Comparison of ENCODE assay signal across 9 cellular contexts in genomic region chr3:56894912-56895431, GRCh38.
DNase-seq lines count a peak whose midpoint lies in the region; ATAC-seq, FAIRE-seq and TF ChIP-seq lines count a peak whose summit lies in the region.
"Had no signal": no experiment of that assay in that cellular context is flagged by ENCODE, and none has a peak within 500 bp of the region (broad histone marks: within the 10 kb centered on the region; RNA-seq: fewer than 3 reads in every experiment).

No MANE protein-coding gene starts in this region.

- H3K4me2 ChIP-seq in neural progenitor cell, result no peak overlapping the region

- H3K9me3 Mint-ChIP-seq in neural progenitor cell, result no peaks in the 10 kb centered on the region

- no peak for TF ChIP-seq CTCF in neural progenitor cell (IDR thresholded peaks at IDR 0.05)

- no peak overlapping the region for H3K9ac ChIP-seq in neural progenitor cell

- no peaks in the 10 kb centered on the region for H3K9me3 ChIP-seq in neural progenitor cell (ENCODE audit: low read depth)

- no peaks in the 10 kb centered on the region for H3F3A ChIP-seq in neural progenitor cell (ENCODE audit: low read depth)

- H3K4me3 ChIP-seq in neural progenitor cell, result no peak overlapping the region

- H3K27ac Mint-ChIP-seq in neural progenitor cell, result peak overlapping the region; percentile 88

- peaks cover 3% of the 10 kb centered on the region for H3K4me1 ChIP-seq in neural progenitor cell

- H2AFZ ChIP-seq in neural progenitor cell (replicated peaks), result no peak overlapping the region

- peak; percentile 85 for FAIRE-seq in GM18507 (lab: Jason Lieb, UNC)

- ATAC-seq in HG02798 (IDR thresholded peaks at IDR 0.05; ENCODE audit: poor library complexity, unreplicated experiment) (peak; percentile 46), HG03432 (IDR thresholded peaks at IDR 0.05; ENCODE audit: unreplicated experiment) (no peak), GM18907 (IDR thresholded peaks at IDR 0.05; ENCODE audit: unreplicated experiment) (no peak)

- no peaks in the 10 kb centered on the region for H3K79me2 ChIP-seq in neural progenitor cell (ENCODE audit: low read depth)

- no peaks in the 10 kb centered on the region for H3K36me3 Mint-ChIP-seq in neural progenitor cell

- no peaks in the 10 kb centered on the region for H3K27me3 ChIP-seq in neural progenitor cell

- peaks cover 12% of the 10 kb centered on the region for H3K4me1 Mint-ChIP-seq in neural progenitor cell

- H3K36me3 ChIP-seq in neural progenitor cell, result no peaks in the 10 kb centered on the region

- H4K20me1 ChIP-seq in neural progenitor cell (ENCODE audit: low read depth), result no peaks in the 10 kb centered on the region

- no peaks in the 10 kb centered on the region for H3K27me3 Mint-ChIP-seq in neural progenitor cell (ENCODE audit: insufficient read depth, low read depth)

- no peak overlapping the region for H3K27ac ChIP-seq in neural progenitor cell

- no peak overlapping the region for H3K4me3 Mint-ChIP-seq in neural progenitor cell

- DNase-seq in GM18507 (ENCODE audit: extremely low spot score, insufficient read length, low read depth) (peak; percentile 22), anterior cingulate cortex (lab: John Stamatoyannopoulos, UW) (peak in 42 of 58 donors; percentile 7 to 83 (median 43)), neural progenitor cell (ENCODE audit: low spot score) (no peak), T1000 (lab: John Stamatoyannopoulos, UW) (no peak)
- DNase-seq in activated CD8-positive, alpha-beta memory T cell treated with anti-CD3 and anti-CD28 coated beads, Interleukin-2, amount 50 U/mL, for 4 hours, result no peak
- DNase-seq: activated CD4-positive, CD25-positive, alpha-beta regulatory T cell had no signal

Comparison
In these comparisons a context has a peak if more than half of its experiments do, and no peak if none do; other contexts are left out.
1. DNase-seq: peak in GM18507 (single experiment) and anterior cingulate cortex (42 of 58); none in neural progenitor cell (single experiment), activated CD8-positive, alpha-beta memory T cell treated with anti-CD3 and anti-CD28 coated beads, Interleukin-2, amount 50 U/mL, for 4 hours (single experiment) and T1000 (single experiment).